In genomic region chr1:12690156-12690555, GRCh38 we compare ENCODE assay signal across 20 cellular contexts. TPM values are rescaled to one million over a fixed set of nuclear protein-coding genes. Genes with fewer than 3 reads are reported as not detected.
DNase-seq lines count a peak whose midpoint lies in the region; ATAC-seq and TF ChIP-seq lines count a peak whose summit lies in the region.
"Had no signal": no experiment of that assay in that cellular context is flagged by ENCODE, and none has a peak within 500 bp of the region (broad histone marks: within the 10 kb centered on the region; RNA-seq: fewer than 3 reads in every experiment).

No MANE protein-coding gene starts in this region.

- H3K36me3 ChIP-seq in mucosa of descending colon (ENCODE audit: low read depth): no peaks in the 10 kb centered on the region
- H3K36me3 ChIP-seq: BLaER1 treated with 17β-estradiol and CSF1 and Interleukin-3, amounts not matched to agents 10 nM and 100 nM had no signal

- intact Hi-C loops in mucosa of descending colon (cut with DNase I, micrococcal nuclease): no loop called here

- TF ChIP-seq CTCF in mucosa of descending colon (IDR thresholded peaks at IDR 0.05): no peak
- TF ChIP-seq CTCF in nephron progenitor cell (IDR thresholded peaks at IDR 0.05): no peak

- H3K9me3 Mint-ChIP-seq in nephron progenitor cell: peaks cover 4% of the 10 kb centered on the region
- H3K9me3 Mint-ChIP-seq: CD8-positive, alpha-beta memory T cell had no signal

- H3K9me3 ChIP-seq in mucosa of descending colon: no peaks in the 10 kb centered on the region
- H3K9me3 ChIP-seq: BLaER1 treated with 17β-estradiol and CSF1 and Interleukin-3, amounts not matched to agents 10 nM and 100 nM had no signal

- no peaks in the 10 kb centered on the region for H3K36me3 Mint-ChIP-seq in nephron progenitor cell (ENCODE audit: low read depth)
- H3K36me3 Mint-ChIP-seq: CD8-positive, alpha-beta memory T cell had no signal

- no peak overlapping the region for H3K4me3 Mint-ChIP-seq in nephron progenitor cell
- H3K4me3 Mint-ChIP-seq: B cell; CD8-positive, alpha-beta memory T cell; H9 had no signal

- no peak overlapping the region for H3K4me3 ChIP-seq in mucosa of descending colon
- H3K4me3 ChIP-seq: BLaER1 treated with 17β-estradiol and CSF1 and Interleukin-3, amounts not matched to agents 10 nM and 100 nM; GM12878 had no signal

- H3K27ac Mint-ChIP-seq in nephron progenitor cell: no peak overlapping the region
- H3K27ac Mint-ChIP-seq: B cell; CD8-positive, alpha-beta memory T cell; H9 had no signal

- peaks cover 10% of the 10 kb centered on the region for H3K27me3 Mint-ChIP-seq in nephron progenitor cell (ENCODE audit: low read depth, poor library complexity)

- H3K4me1 Mint-ChIP-seq in nephron progenitor cell: no peaks in the 10 kb centered on the region
- H3K4me1 Mint-ChIP-seq: B cell; CD8-positive, alpha-beta memory T cell had no signal

- DNase-seq in COLO829 (ENCODE audit: low spot score): peak; percentile 60
- peak; percentile 52 for DNase-seq in foreskin melanocyte
- peak in 1 of 3 donors; percentile 5 for DNase-seq in mucosa of descending colon
- DNase-seq in superior temporal gyrus (ENCODE audit: extremely low spot score): peak; percentile 48
- no peak for DNase-seq in NCI-H748 treated with DMSO at 0.1 percent for 48 hours (lab: John Stamatoyannopoulos, UW)
- DNase-seq in nephron progenitor cell: no peak
- DNase-seq in left lobe of liver (ENCODE audit: low spot score): no peak
- no peak for DNase-seq in D341Med (ENCODE audit: low spot score)
- DNase-seq: 8988T; CD8-positive, alpha-beta memory T cell; DND-41; EL; H9; IMR-90 had no signal

- no peaks in the 10 kb centered on the region for H3K4me1 ChIP-seq in mucosa of descending colon (ENCODE audit: low read depth)
- H3K4me1 ChIP-seq: BLaER1 treated with 17β-estradiol and CSF1 and Interleukin-3, amounts not matched to agents 10 nM and 100 nM had no signal

- ATAC-seq in mucosa of descending colon (peak; percentile 38), left lobe of liver (no peak)
- ATAC-seq: GM12878 had no signal

RNA-seq across cellular contexts. Expression of gene AADACL3, which starts 25.8 kb away (rescaled TPM):
- not detected for total RNA-seq in mucosa of descending colon
- total RNA-seq in left lobe of liver: not detected
- total RNA-seq: A673; B cell; CD8-positive, alpha-beta memory T cell; G401; GM12878; IMR-90 had no signal

RNA-seq across cellular contexts. Expression of gene AADACL4, which starts 46.3 kb away (rescaled TPM):
- not detected for total RNA-seq in mucosa of descending colon
- total RNA-seq in left lobe of liver: not detected
- total RNA-seq: B cell; CD8-positive, alpha-beta memory T cell; G401; GM12878; H1; H9; IMR-90 had no signal

RNA-seq across cellular contexts. Expression of gene CFAP107, which starts 55.8 kb away (rescaled TPM):
- total RNA-seq in mucosa of descending colon (not detected), left lobe of liver (not detected)
- total RNA-seq: A673; B cell; CD8-positive, alpha-beta memory T cell; G401; GM12878; H1; H9; IMR-90 had no signal

Comparison
In these comparisons a context has a peak if more than half of its experiments do, and no peak if none do; other contexts are left out.
1. DNase-seq: peak in COLO829 (single experiment), foreskin melanocyte (single experiment) and superior temporal gyrus (single experiment); none in NCI-H748 treated with DMSO at 0.1 percent for 48 hours (single experiment), nephron progenitor cell (single experiment), left lobe of liver (single experiment) and D341Med (single experiment).